ENCODE assay signal across 8 cellular contexts in the genomic region with DNA sequence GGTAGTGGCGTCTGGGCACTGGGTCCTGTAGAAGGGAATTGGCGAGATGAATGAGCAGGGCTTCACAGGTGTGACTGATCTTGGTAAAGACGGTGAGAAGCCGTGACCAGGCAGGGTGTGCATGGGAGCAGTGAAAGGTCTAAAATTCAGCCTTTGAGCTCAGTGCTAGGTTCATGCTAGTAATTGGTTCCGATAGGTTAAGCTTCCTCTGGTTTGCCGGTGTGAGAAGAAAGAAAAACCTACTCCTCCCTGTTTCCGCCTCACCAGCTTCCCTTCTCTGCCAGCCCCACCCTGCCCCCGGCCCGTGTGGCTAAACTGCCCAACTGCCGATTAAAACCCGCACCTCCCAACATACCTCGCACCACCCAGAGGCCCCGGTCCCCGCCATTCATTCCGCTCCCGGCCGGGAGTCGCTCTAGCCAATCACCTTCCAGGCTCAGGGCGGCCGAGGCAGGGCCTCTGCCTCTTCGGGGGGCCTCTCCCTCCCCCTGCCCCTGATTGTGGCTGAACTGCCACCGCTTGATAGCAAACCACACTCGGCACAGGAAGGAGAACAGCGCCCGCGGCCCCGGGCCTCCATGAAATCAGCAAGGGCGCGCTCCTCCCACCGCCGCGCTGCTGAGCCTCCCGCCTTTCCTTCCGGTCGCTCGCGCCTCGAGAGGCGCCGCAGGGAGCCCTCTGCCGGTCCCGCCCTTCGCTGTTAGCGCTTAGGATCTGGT. TPM values are rescaled to one million over a fixed set of nuclear protein-coding genes. Genes with fewer than 3 reads are reported as not detected.
DNase-seq lines count a peak whose midpoint lies in the region; ATAC-seq and TF ChIP-seq lines count a peak whose summit lies in the region.

No MANE protein-coding gene starts in this region.

- H3K27ac ChIP-seq in testis = peak overlapping the region; percentile 61 to 83

- intact Hi-C loops in testis (cut with DNase I; ENCODE audit: low total_unique reads) = loop anchor here (10.0 kb wide), 1 partner anchor 53 kb away; no protein-coding TSS in a partner anchor

- DNase-seq in GM06990 (ENCODE audit: extremely low read depth, insufficient read length) (peak; percentile 93), HFFc6 (peak; percentile 48), NAMALWA (ENCODE audit: low spot score) (peak; percentile 90), SK-MEL-5 (ENCODE audit: low read depth, low spot score) (peak; percentile 73), glomerular visceral epithelial cell (ENCODE audit: extremely low spot score) (peak; percentile 81), omental fat pad (ENCODE audit: low spot score) (no peak), testis (peak; percentile 89)
- peak; percentile 96 for DNase-seq in activated naive CD4-positive, alpha-beta T cell treated with anti-CD3 and anti-CD28 coated beads, Interleukin-2, amount 10 ng/mL, durations not matched to agents 7 days and 5 days

- H3K27ac Mint-ChIP-seq in HFFc6 = peak overlapping the region; percentile 70
- peak overlapping the region; percentile 96 for H3K27ac Mint-ChIP-seq in activated naive CD4-positive, alpha-beta T cell treated with anti-CD3 and anti-CD28 coated beads, Interleukin-2, amount 10 ng/mL, durations not matched to agents 7 days and 5 days

- peak; percentile 86 for ATAC-seq in omental fat pad (ENCODE audit: low FRiP score)

- H3K4me1 ChIP-seq in testis = no peaks in the 10 kb centered on the region

- H3K4me3 Mint-ChIP-seq in HFFc6 = peak overlapping the region; percentile 82
- H3K4me3 Mint-ChIP-seq in activated naive CD4-positive, alpha-beta T cell treated with anti-CD3 and anti-CD28 coated beads, Interleukin-2, amount 10 ng/mL, durations not matched to agents 7 days and 5 days = peak overlapping the region; percentile 92

- peaks cover 28% of the 10 kb centered on the region for H3K4me1 Mint-ChIP-seq in HFFc6 (ENCODE audit: low read depth)
- peaks cover 65% of the 10 kb centered on the region for H3K4me1 Mint-ChIP-seq in activated naive CD4-positive, alpha-beta T cell treated with anti-CD3 and anti-CD28 coated beads, Interleukin-2, amount 10 ng/mL, durations not matched to agents 7 days and 5 days

- H3K9me3 Mint-ChIP-seq in HFFc6 = no peaks in the 10 kb centered on the region
- no peaks in the 10 kb centered on the region for H3K9me3 Mint-ChIP-seq in activated naive CD4-positive, alpha-beta T cell treated with anti-CD3 and anti-CD28 coated beads, Interleukin-2, amount 10 ng/mL, durations not matched to agents 7 days and 5 days

- WGBS in testis, 2 donors = 1 to 7% methylated on average over 10 to 43 of the region's 44 CpGs

- in situ Hi-C loops in SK-MEL-5 (cut with HindIII; ENCODE audit: low pct_unique_long_range_greater_than_20kb, low sequenced_read_pairs) = no loop called here

- H3K27me3 ChIP-seq in GM06990 (replicated peaks; ENCODE audit: control insufficient read depth, insufficient read depth, low read length) (no peaks in the 10 kb centered on the region), testis (no peaks in the 10 kb centered on the region)

- TF ChIP-seq CTCF in GM06990 (IDR thresholded peaks at IDR 0.05; ENCODE audit: insufficient read depth, low read length, poor library complexity, severe bottlenecking) = peak; percentile 66
- peak; percentile 52; the same call in 1 of the 2 replicates for TF ChIP-seq CTCF in HFFc6 (IDR thresholded peaks at IDR 0.05)
- no peak for TF ChIP-seq CTCF in omental fat pad (IDR thresholded peaks at IDR 0.05)
- TF ChIP-seq CTCF in testis (IDR thresholded peaks at IDR 0.05) = no peak

- no peaks in the 10 kb centered on the region for H3K36me3 ChIP-seq in GM06990 (ENCODE audit: control insufficient read depth, insufficient read depth, low read length)
- H3K36me3 ChIP-seq in testis (ENCODE audit: low read depth, missing control alignments) = no peaks in the 10 kb centered on the region

- CTCF ChIA-PET in activated naive CD4-positive, alpha-beta T cell treated with anti-CD3 and anti-CD28 coated beads, Interleukin-2, amount 10 ng/mL, durations not matched to agents 7 days and 5 days (lab: Charles Lee) = interaction anchor here (1.1 to 7.0 kb wide), 6 partner anchors 8 to 64 kb away, joined by 3 to 51 read pairs (median 6); partner anchors contain the start of genes FBXO45, NRROS and WDR53

- H3K4me3 ChIP-seq in GM06990 (replicated peaks; ENCODE audit: low read depth, low read length) (peak overlapping the region; percentile 73), testis (peak overlapping the region; percentile 62 to 63)

- H3K36me3 Mint-ChIP-seq in HFFc6 (ENCODE audit: low read depth) = no peaks in the 10 kb centered on the region
- peaks cover 5% of the 10 kb centered on the region for H3K36me3 Mint-ChIP-seq in activated naive CD4-positive, alpha-beta T cell treated with anti-CD3 and anti-CD28 coated beads, Interleukin-2, amount 10 ng/mL, durations not matched to agents 7 days and 5 days

- H3K27me3 Mint-ChIP-seq in HFFc6 (ENCODE audit: insufficient read depth) = peaks cover 5% of the 10 kb centered on the region
- peaks cover 12% of the 10 kb centered on the region for H3K27me3 Mint-ChIP-seq in activated naive CD4-positive, alpha-beta T cell treated with anti-CD3 and anti-CD28 coated beads, Interleukin-2, amount 10 ng/mL, durations not matched to agents 7 days and 5 days

- no peak for TF ChIP-seq POLR2A in testis (IDR thresholded peaks at IDR 0.05)

- H3K9me3 ChIP-seq in testis = no peaks in the 10 kb centered on the region

RNA-seq across cellular contexts. Expression of gene NRROS, which starts 7.3 kb away (rescaled TPM):
- under 1 TPM in 5 of 6 experiments, not detected in 1; 0.07 to 0.23 (median 0.13) TPM for total RNA-seq in HFFc6 (2021; fragmentation: NEBNext Ultra II Directional; extraction: Animal tissue kit (Norgen Biotek cat#: 25700))
- total RNA-seq in SK-MEL-5 (2014; rRNA removed; shearing (Covaris generic)) = 3.2 and 6.2 TPM in 2 replicates
- 10.7 and 11.4 TPM in 2 replicates for polyA plus RNA-seq in SK-MEL-5 (2015; cell fraction: cytosol; rRNA removed)
- polyA plus RNA-seq in SK-MEL-5 (2015; cell fraction: nucleus; rRNA removed) = 1.0 and 4.6 TPM in 2 replicates
- 10 to 100 TPM in 3 of 4 donors, 1 to 10 TPM in 1; 4.3 to 21.0 (median 19.4) TPM for total RNA-seq in omental fat pad
- 1 to 10 TPM; 2.8 to 3.2 TPM for total RNA-seq in testis
- 5.5 TPM for polyA plus RNA-seq in testis (ENCODE audit: insufficient read depth, low read depth, low replicate concordance)

Comparison
In these comparisons a context has a peak if more than half of its experiments do, and no peak if none do; other contexts are left out.
1. CTCF ChIP-seq: peak in GM06990 (single experiment) and HFFc6 (single experiment); none in omental fat pad (0 of 3) and testis (0 of 3).